In genomic region chr18:69400976-69401474, GRCh38 we compare ENCODE assay signal across 8 cellular contexts. TPM values are rescaled to one million over a fixed set of nuclear protein-coding genes. Genes with fewer than 3 reads are reported as not detected.
DNase-seq lines count a peak whose midpoint lies in the region; ATAC-seq and TF ChIP-seq lines count a peak whose summit lies in the region.

No MANE protein-coding gene starts in this region.

- H3K4me3 Mint-ChIP-seq in brain, result peak overlapping the region; percentile 89 to 95 (median 92)

- no peak for TF ChIP-seq CTCF in brain (conservative IDR thresholded peaks at IDR 0.05)
- no peak for TF ChIP-seq CTCF in kidney epithelial cell (IDR thresholded peaks at IDR 0.05; ENCODE audit: insufficient read depth, low read length, poor library complexity, severe bottlenecking)
- TF ChIP-seq CTCF in transverse colon (IDR thresholded peaks at IDR 0.05), result no peak

- intact Hi-C loops in Right ventricle myocardium inferior (cut with DNase I) (loop anchor here (5.0 to 10.0 kb wide), 2 partner anchors 239 to 684 kb away; no protein-coding TSS in a partner anchor), cardiac septum (cut with DNase I) (no loop called here), transverse colon (cut with DNase I; ENCODE audit: low total_unique reads) (loop anchor here (5.0 kb wide), 1 partner anchor 49 kb away; no protein-coding TSS in a partner anchor)

- H3K27me3 Mint-ChIP-seq in brain, result peaks cover 25% of the 10 kb centered on the region

- H3K36me3 ChIP-seq in kidney epithelial cell (ENCODE audit: control insufficient read depth, insufficient read depth, low read length) (no peaks in the 10 kb centered on the region), transverse colon (no peaks in the 10 kb centered on the region)

- H3K9me3 Mint-ChIP-seq in brain, result no peaks in the 10 kb centered on the region

- 3% methylated on average over 47 of the region's 65 CpGs; no CpG with 5 or more reads in 1 of the 2 donors for WGBS in transverse colon (ENCODE audit: low coverage in 1 of 2), 2 donors

- peak overlapping the region; percentile 72 to 96 (median 94) for H3K27ac Mint-ChIP-seq in brain

- H3K4me1 Mint-ChIP-seq in brain, result peaks cover 29% of the 10 kb centered on the region

- H3K9me3 ChIP-seq in transverse colon, result no peaks in the 10 kb centered on the region

- H3K36me3 Mint-ChIP-seq in brain, result no peaks in the 10 kb centered on the region

- TF ChIP-seq POLR2A in transverse colon (IDR thresholded peaks at IDR 0.05), result no peak

- H3K4me1 ChIP-seq in transverse colon, result peaks cover 0 to 19% (median 3%) of the 10 kb centered on the region in 4 donors

- peak; percentile 9 for ATAC-seq in Right ventricle myocardium inferior
- no peak for ATAC-seq in HG03571 (IDR thresholded peaks at IDR 0.05; ENCODE audit: unreplicated experiment)
- ATAC-seq in GM21619 (IDR thresholded peaks at IDR 0.05; ENCODE audit: unreplicated experiment), result no peak

- peak overlapping the region in 2 of 4 donors; percentile 21 to 25 for H3K27ac ChIP-seq in transverse colon

- in situ Hi-C loops in transverse colon (cut with MboI; ENCODE audit: low pct_ligation_motif_present in 1 of 4, low pct_unique_long_range_greater_than_20kb in 1 of 4, low sequenced_read_pairs in 3 of 4), result no loop called here

- peaks cover 22% of the 10 kb centered on the region for H3K27me3 ChIP-seq in kidney epithelial cell (ENCODE audit: control insufficient read depth, insufficient read depth, low read length)
- H3K27me3 ChIP-seq in transverse colon, result peaks cover 54% of the 10 kb centered on the region

- DNase-seq in Right ventricle myocardium inferior (ENCODE audit: missing footprints) (no peak), cardiac septum (ENCODE audit: low spot score) (no peak), kidney epithelial cell (ENCODE audit: low read depth) (no peak), transverse colon (peak; percentile 7), AML-193 (lab: John Stamatoyannopoulos, UW) (no peak)

- peak overlapping the region; percentile 59 for H3K4me3 ChIP-seq in kidney epithelial cell (ENCODE audit: low read depth, low read length)
- H3K4me3 ChIP-seq in transverse colon, result peak overlapping the region; percentile 11 to 53 (median 31)

- no peak for TF ChIP-seq EP300 in transverse colon (IDR thresholded peaks at IDR 0.05; ENCODE audit: low read depth)

RNA-seq across cellular contexts. Expression of gene DOK6, which starts 0.3 kb away (rescaled TPM):
- 6.3 TPM for total RNA-seq in Right ventricle myocardium inferior
- 10.6 TPM for total RNA-seq in cardiac septum
- 1.6 TPM for polyA plus RNA-seq in brain (ENCODE audit: insufficient read depth, low read depth, low replicate concordance)
- total RNA-seq in kidney epithelial cell, result 0.67 and 1.2 TPM in 2 replicates
- total RNA-seq in transverse colon, result under 1 TPM; 0.20 to 0.37 (median 0.30) TPM
